8 cellular contexts compared by ENCODE assay signal in the genomic region with DNA sequence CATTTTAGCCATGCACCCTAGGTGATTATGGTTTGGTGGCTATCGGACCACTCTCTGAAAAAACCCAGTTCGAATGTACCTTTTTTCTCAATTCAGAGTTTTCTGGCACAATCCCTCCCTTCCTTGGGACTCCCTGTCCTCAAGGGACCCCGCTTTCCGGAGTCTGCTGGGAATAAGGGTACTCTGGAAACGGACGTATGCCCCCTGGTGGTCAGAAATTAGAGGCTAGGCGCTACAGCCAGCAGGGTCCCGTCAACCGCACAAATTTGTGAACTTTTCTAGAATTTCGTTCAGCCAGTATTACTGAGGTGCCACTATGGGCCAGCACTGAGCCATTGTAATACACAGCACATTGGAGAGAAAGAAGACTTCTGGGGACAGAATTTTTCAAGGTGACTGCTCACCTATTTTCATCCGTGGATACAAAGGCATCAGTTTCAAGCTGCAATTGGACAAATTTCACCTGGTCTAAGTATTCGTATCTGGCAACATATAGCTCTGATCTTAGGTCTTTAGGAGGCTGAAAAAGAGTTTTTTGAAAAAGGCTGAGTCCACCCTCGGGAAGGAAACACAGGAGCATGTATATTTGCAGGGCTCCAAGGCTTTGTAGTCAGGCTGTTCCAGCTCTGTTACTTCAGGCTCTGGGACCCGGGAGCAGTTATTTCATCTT. TPM values are rescaled to one million over a fixed set of nuclear protein-coding genes. Genes with fewer than 3 reads are reported as not detected.
A peak's percentile ranks its signal among the peaks of the same experiment; 100 is the strongest.
DNase-seq lines count a peak whose midpoint lies in the region; ATAC-seq, FAIRE-seq and TF ChIP-seq lines count a peak whose summit lies in the region.

No MANE protein-coding gene starts in this region.

- intact Hi-C loops in left cardiac atrium (cut with DNase I) = loop anchor here (1.0 to 10.0 kb wide), 2 partner anchors 65 to 70 kb away; no protein-coding TSS in a partner anchor

- H3K4me3 ChIP-seq in retinal pigment epithelial cell (ENCODE audit: low read length) = no peak overlapping the region

- in situ Hi-C loops in GM13976 (cut with MboI; ENCODE audit: low sequenced_read_pairs, unreplicated experiment) = no loop called here

- TF ChIP-seq CTCF in GM13976 (IDR thresholded peaks at IDR 0.05; ENCODE audit: borderline replicate concordance, control extremely low read depth, extremely low read depth, insufficient read depth, missing control alignments) (peak; percentile 81), retinal pigment epithelial cell (conservative IDR thresholded peaks at IDR 0.05; ENCODE audit: low read depth, low read length) (peak; percentile 95)

- peak; percentile 81 for FAIRE-seq in A204.1 (lab: Jason Lieb, UNC)

- DNase-seq in GM13976 (ENCODE audit: low spot score) (peak; percentile 83), NCI-H1092 (lab: John Stamatoyannopoulos, UW) (peak; percentile 54), T-helper 1 cell (peak; percentile 33 to 65 (median 56)), amniotic epithelial cell (ENCODE audit: low read depth) (peak; percentile 70), left cardiac atrium (peak; percentile 75), retinal pigment epithelial cell (ENCODE audit: low read depth) (peak; percentile 41)

- ATAC-seq in left cardiac atrium (peak; percentile 92 to 93), HG03025 (IDR thresholded peaks at IDR 0.05; ENCODE audit: low FRiP score, unreplicated experiment) (no peak)

RNA-seq across cellular contexts. Expression of gene CRYBA1, which starts 27.1 kb away (rescaled TPM):
- not detected for total RNA-seq in left cardiac atrium

RNA-seq across cellular contexts. Expression of gene MYO18A, which starts 39.3 kb away (rescaled TPM):
- total RNA-seq in left cardiac atrium = 100 to 1,000 TPM; 179 to 190 TPM
